Comparison of ENCODE assay signal across 8 cellular contexts in the genomic region with DNA sequence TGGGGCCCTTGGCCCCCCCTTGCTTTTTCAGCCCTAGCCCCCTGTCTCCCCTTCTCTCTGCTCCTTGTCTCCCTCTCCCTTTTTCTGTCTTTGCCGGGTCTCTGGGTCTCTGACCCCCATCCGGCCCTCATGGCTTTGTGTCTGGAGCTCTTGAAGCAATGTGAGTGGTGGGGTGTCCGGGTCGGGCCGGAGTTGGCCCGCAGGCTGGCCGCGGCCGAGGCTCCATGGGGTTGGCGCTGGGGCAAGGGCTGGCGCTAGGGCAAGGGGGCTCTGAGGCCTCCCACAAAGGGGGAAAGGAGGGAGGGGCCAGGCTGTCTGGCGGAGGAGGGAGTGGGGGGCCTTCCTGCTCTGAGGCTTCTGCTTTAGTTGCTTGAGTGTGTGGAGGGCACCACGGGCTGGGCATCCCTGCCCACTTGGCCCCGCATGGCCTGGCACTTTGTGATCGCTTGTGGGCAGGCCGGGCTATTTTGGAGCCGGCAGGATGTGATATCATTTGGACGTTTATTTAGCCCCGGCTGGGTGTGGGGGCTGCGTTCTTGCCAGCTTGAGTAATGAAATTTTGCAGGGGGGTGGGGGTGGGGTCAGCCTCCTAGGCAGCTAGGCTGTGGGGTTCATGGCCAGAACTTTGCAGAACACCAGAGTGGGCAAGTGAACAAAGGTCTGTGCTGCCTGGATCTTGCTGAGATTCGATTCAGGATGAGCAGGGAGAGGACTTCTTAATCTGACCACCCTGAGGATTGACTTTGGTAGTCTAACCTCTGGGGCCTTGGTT.
A peak's percentile ranks its signal among the peaks of the same experiment; 100 is the strongest.
DNase-seq lines count a peak whose midpoint lies in the region; ATAC-seq, FAIRE-seq and TF ChIP-seq lines count a peak whose summit lies in the region.

No MANE protein-coding gene starts in this region.

- TF ChIP-seq CTCF in RWPE2 (IDR thresholded peaks at IDR 0.05; ENCODE audit: poor library complexity, severe bottlenecking) (no peak), H1 (IDR thresholded peaks at IDR 0.05; ENCODE audit: control extremely low read depth in 1 of 3, insufficient read depth in 1 of 3, low read depth in 1 of 3, low read length in 3 of 3) (no peak), mucosa of descending colon (IDR thresholded peaks at IDR 0.05) (no peak), vagina (IDR thresholded peaks at IDR 0.05) (no peak)

- no peak overlapping the region for H2AK5ac ChIP-seq in H1 (ENCODE audit: low read depth, low read length)

- no peak overlapping the region for H4K91ac ChIP-seq in H1 (replicated peaks; ENCODE audit: insufficient read length, low read length)

- H2BK15ac ChIP-seq in H1 (ENCODE audit: low read length): no peak overlapping the region

- peaks cover 50% of the 10 kb centered on the region for H3K4me1 Mint-ChIP-seq in T-helper 1 cell treated with Interleukin-12 subunit alpha and Interleukin-12 subunit beta and Interleukin-4 antibody, amounts not matched to agents 30 μg/mL and 1 μg/mL, for 36 hours (ENCODE audit: low read depth)

- no peak overlapping the region for H2AFZ ChIP-seq in H1 (ENCODE audit: low read length)

- H3K27me3 ChIP-seq in RWPE2 (ENCODE audit: insufficient read depth, poor library complexity, severe bottlenecking) (no peaks in the 10 kb centered on the region), H1 (replicated peaks in 1 of 4; ENCODE audit: control insufficient read depth in 3 of 4, extremely low read depth in 1 of 4, insufficient read depth in 3 of 4, low read length in 3 of 4) (no peaks in the 10 kb centered on the region; a peak in 1 of 7 replicates), vagina (no peaks in the 10 kb centered on the region)

- no peaks in the 10 kb centered on the region for H3K9me3 ChIP-seq in RWPE2 (ENCODE audit: severe bottlenecking)
- H3K9me3 ChIP-seq in H1 (ENCODE audit: insufficient read depth in 2 of 2, low read depth in 1 of 2, low read length in 1 of 2): no peaks in the 10 kb centered on the region
- H3K9me3 ChIP-seq in mucosa of descending colon: no peaks in the 10 kb centered on the region
- H3K9me3 ChIP-seq in vagina: no peaks in the 10 kb centered on the region

- H3K4me3 ChIP-seq in RWPE2 (ENCODE audit: severe bottlenecking) (peak overlapping the region; percentile 73), H1 (ENCODE audit: extremely low read depth in 1 of 4, insufficient read depth in 2 of 4, low read depth in 3 of 4, low read length in 4 of 4) (peak overlapping the region; percentile 75 to 99 (median 88)), mucosa of descending colon (peak overlapping the region; percentile 28), vagina (peak overlapping the region; percentile 69 to 78)

- DNase-seq in T-helper 1 cell (no peak), RWPE2 (ENCODE audit: low spot score) (peak; percentile 88), H1 (ENCODE audit: low read depth in 1 of 2, low spot score in 2 of 2) (peak in 1 of 2 experiments; percentile 60), mucosa of descending colon (peak; percentile 47 to 67 (median 59)), vagina (ENCODE audit: extremely low spot score in 2 of 2) (no peak), NCI-H510A treated with DMSO at 0.1 percent for 48 hours (lab: John Stamatoyannopoulos, UW) (no peak), NCI-H1436 (lab: John Stamatoyannopoulos, UW) (no peak)

- POLR2A ChIA-PET in H1 (lab: Charles Lee; ENCODE audit: partially characterized antibody): interaction anchor here (0.7 to 1.8 kb wide), 7 partner anchors 10 to 384 kb away, joined by 3 to 11 read pairs (median 3); no protein-coding TSS in a partner anchor

- no peak overlapping the region for H3K4ac ChIP-seq in H1 (replicated peaks; ENCODE audit: insufficient read length, low read depth, low read length)

- no peak overlapping the region for H2BK12ac ChIP-seq in H1 (ENCODE audit: low read depth, low read length)

- peak; percentile 22; the same call in 2 of the 3 replicates for ATAC-seq in RWPE2 (ENCODE audit: low read depth)
- ATAC-seq in mucosa of descending colon: peak; percentile 0

- H3K36me3 ChIP-seq in RWPE2 (ENCODE audit: low read depth) (peaks cover 19% of the 10 kb centered on the region), H1 (ENCODE audit: control insufficient read depth in 2 of 4, insufficient read depth in 4 of 4, low read length in 3 of 4) (no peaks in the 10 kb centered on the region), mucosa of descending colon (ENCODE audit: low read depth) (no peaks in the 10 kb centered on the region), vagina (no peaks in the 10 kb centered on the region)

- 18% methylated on average over 19 of the region's 21 CpGs; no CpG with 5 or more reads in 1 of the 2 experiments for WGBS in H1 (ENCODE audit: extremely low coverage in 1 of 2, insufficient coverage in 1 of 2, insufficient read length in 1 of 2, insufficient replicate concordance in 2 of 2, low coverage in 1 of 2, low lambda C conversion rate in 2 of 2, missing lambda C conversion rate in 1 of 2), 2 experiments

- H3K27ac ChIP-seq in RWPE2 (ENCODE audit: poor library complexity, severe bottlenecking) (peak overlapping the region; percentile 80), H1 (ENCODE audit: low read depth, low read length) (no peak overlapping the region), vagina (peak overlapping the region; percentile 99)

- peak overlapping the region; percentile 91 to 97 for H3K4me2 ChIP-seq in H1 (ENCODE audit: insufficient read depth in 1 of 2, low read depth in 2 of 2, low read length in 2 of 2)

- no peak overlapping the region for H4K5ac ChIP-seq in H1 (ENCODE audit: insufficient read length, low read depth, low read length)

- H3K9ac ChIP-seq in H1 (replicated peaks in 1 of 4; ENCODE audit: extremely low read depth in 1 of 4, low read depth in 3 of 4, low read length in 3 of 4): peak overlapping the region in 3 of 4 experiments; percentile 56 to 64 (median 62); a peak in 6 of 7 replicates

- peaks cover 50% of the 10 kb centered on the region for H3K4me1 ChIP-seq in RWPE2 (ENCODE audit: insufficient read depth, poor library complexity, severe bottlenecking)
- peaks cover 11 to 36% (median 19%) of the 10 kb centered on the region in 4 experiments for H3K4me1 ChIP-seq in H1 (replicated peaks in 1 of 4; ENCODE audit: control insufficient read depth in 3 of 4, insufficient read depth in 4 of 4, low read length in 3 of 4)
- peaks cover 36% of the 10 kb centered on the region for H3K4me1 ChIP-seq in mucosa of descending colon (ENCODE audit: low read depth)
- H3K4me1 ChIP-seq in vagina: peaks cover 66% of the 10 kb centered on the region

- no peak overlapping the region for H2BK120ac ChIP-seq in H1 (replicated peaks; ENCODE audit: low read depth, low read length)

- peaks cover 15% of the 10 kb centered on the region for H3K79me1 ChIP-seq in H1 (ENCODE audit: low read depth, low read length)

- H2BK5ac ChIP-seq in H1 (ENCODE audit: low read depth, low read length): no peak overlapping the region

- no peak overlapping the region for H3K23ac ChIP-seq in H1 (ENCODE audit: insufficient read length)

- no peak overlapping the region for H2BK20ac ChIP-seq in H1 (ENCODE audit: low read length)

- TF ChIP-seq EP300 in H1 (IDR thresholded peaks at IDR 0.05; ENCODE audit: borderline replicate concordance in 1 of 2, low read depth in 2 of 2, low read length in 2 of 2): no peak

- intact Hi-C loops in mucosa of descending colon (cut with DNase I, micrococcal nuclease) (loop anchor here in 1 of 2 donors (10.0 kb wide), 1 partner anchor 82 kb away; a partner anchor contains a TSS), vagina (cut with DNase I) (loop anchor here (5.0 kb wide), 1 partner anchor 80 kb away; a partner anchor contains a TSS)

- no peak overlapping the region for H4K8ac ChIP-seq in H1 (ENCODE audit: extremely low read depth, insufficient read depth, low read length)

- H4K20me1 ChIP-seq in H1 (replicated peaks in 1 of 2; ENCODE audit: control insufficient read depth in 1 of 2, insufficient read depth in 2 of 2, low read length in 2 of 2): peaks cover 23 to 26% of the 10 kb centered on the region in 2 experiments

- H3K36me3 Mint-ChIP-seq in T-helper 1 cell treated with Interleukin-12 subunit alpha and Interleukin-12 subunit beta and Interleukin-4 antibody, amounts not matched to agents 30 μg/mL and 1 μg/mL, for 36 hours (ENCODE audit: low read depth): no peaks in the 10 kb centered on the region

- TF ChIP-seq POLR2A in H1 (IDR thresholded peaks at IDR 0.05; ENCODE audit: control extremely low read depth in 1 of 2, low read depth in 2 of 2, low read length in 2 of 2) (no peak), vagina (IDR thresholded peaks at IDR 0.05) (peak in 1 of 2 donors; percentile 11)

- H3K14ac ChIP-seq in H1 (ENCODE audit: insufficient read length): no peak overlapping the region

- no peak overlapping the region for H3K56ac ChIP-seq in H1 (replicated peaks; ENCODE audit: insufficient read length, low read depth, low read length)

- CTCF ChIA-PET in H1 (lab: Charles Lee; ENCODE audit: partially characterized antibody): interaction anchor here (0.8 to 2.0 kb wide), 4 partner anchors 10 to 30 kb away, joined by 3 to 11 read pairs (median 4); no protein-coding TSS in a partner anchor

- no peaks in the 10 kb centered on the region for H3K27me3 Mint-ChIP-seq in T-helper 1 cell treated with Interleukin-12 subunit alpha and Interleukin-12 subunit beta and Interleukin-4 antibody, amounts not matched to agents 30 μg/mL and 1 μg/mL, for 36 hours (ENCODE audit: low read depth)

- H3K79me2 ChIP-seq in H1 (ENCODE audit: control insufficient read depth in 1 of 2, insufficient read depth in 2 of 2, low read length in 2 of 2): peaks cover 18 to 50% of the 10 kb centered on the region in 2 experiments

- peaks cover 7% of the 10 kb centered on the region for H3K23me2 ChIP-seq in H1 (ENCODE audit: low read depth, low read length)

- H3K27ac Mint-ChIP-seq in T-helper 1 cell treated with Interleukin-12 subunit alpha and Interleukin-12 subunit beta and Interleukin-4 antibody, amounts not matched to agents 30 μg/mL and 1 μg/mL, for 36 hours: peak overlapping the region; percentile 93

- no peak overlapping the region for H3K18ac ChIP-seq in H1 (ENCODE audit: extremely low read depth, low read length)

- FAIRE-seq in H1 (lab: Jason Lieb, UNC): no peak

- H3K4me3 Mint-ChIP-seq in T-helper 1 cell treated with Interleukin-12 subunit alpha and Interleukin-12 subunit beta and Interleukin-4 antibody, amounts not matched to agents 30 μg/mL and 1 μg/mL, for 36 hours: peak overlapping the region; percentile 92

- no peak for TF ChIP-seq RAD21 in H1 (IDR thresholded peaks at IDR 0.05 in 1 of 2, conservative IDR thresholded peaks at IDR 0.05 in 1 of 2; ENCODE audit: low read depth in 2 of 2, low read length in 2 of 2)

- H3K9me3 Mint-ChIP-seq in T-helper 1 cell treated with Interleukin-12 subunit alpha and Interleukin-12 subunit beta and Interleukin-4 antibody, amounts not matched to agents 30 μg/mL and 1 μg/mL, for 36 hours: no peaks in the 10 kb centered on the region

TF ChIP-seq in H1, 55 proteins besides CTCF, POLR2A, EP300 and RAD21 (continues in another document):
- TF ChIP-seq FOSL1 (IDR thresholded peaks at IDR 0.05; ENCODE audit: insufficient read depth, low read depth, low read length) (no peak), SP4 (IDR thresholded peaks at IDR 0.05; ENCODE audit: low read length) (no peak), CEBPB (IDR thresholded peaks at IDR 0.05; ENCODE audit: low read depth, low read length) (no peak), RNF2 (IDR thresholded peaks at IDR 0.05; ENCODE audit: borderline replicate concordance, low read depth, low read length, missing control alignments, poor library complexity, severe bottlenecking) (no peak)

Comparison
In these comparisons a context has a peak if more than half of its experiments do, and no peak if none do; other contexts are left out.
1. DNase-seq: peak in RWPE2 (single experiment) and mucosa of descending colon (3 of 3); none in T-helper 1 cell (0 of 5), vagina (0 of 2), NCI-H510A treated with DMSO at 0.1 percent for 48 hours (single experiment) and NCI-H1436 (single experiment).
2. H3K4me3 ChIP-seq: peak in every context shown above with its lines; median percentile 88 in H1; 74 in vagina; 73 in RWPE2; 28 in mucosa of descending colon.